ENCODE assay signal across 12 cellular contexts in genomic region chr10:53025172-53025651, GRCh38.
A peak's percentile ranks its signal among the peaks of the same experiment; 100 is the strongest.
DNase-seq lines count a peak whose midpoint lies in the region; ATAC-seq, FAIRE-seq and TF ChIP-seq lines count a peak whose summit lies in the region.
"Had no signal": no experiment of that assay in that cellular context is flagged by ENCODE, and none has a peak within 500 bp of the region (broad histone marks: within the 10 kb centered on the region; RNA-seq: fewer than 3 reads in every experiment).

No MANE protein-coding gene starts in this region.

- TF ChIP-seq CTCF in heart left ventricle (IDR thresholded peaks at IDR 0.05) (no peak), right atrium auricular region (IDR thresholded peaks at IDR 0.05) (no peak), astrocyte (IDR thresholded peaks at IDR 0.05; ENCODE audit: insufficient read depth, low read depth, low read length) (no peak), HepG2 (CRISPR knock-in tag; IDR thresholded peaks at IDR 0.05) (no peak), upper lobe of right lung (IDR thresholded peaks at IDR 0.05) (no peak)

- no peaks in the 10 kb centered on the region for H4K20me1 ChIP-seq in astrocyte (ENCODE audit: insufficient read depth, low read length)
- H4K20me1 ChIP-seq in HepG2 (ENCODE audit: insufficient read depth, low read length) = no peaks in the 10 kb centered on the region

- TF ChIP-seq EP300 in HepG2 (IDR thresholded peaks at IDR 0.05; ENCODE audit: low read depth in 2 of 2, low read length in 2 of 2) (peak in 1 of 2 experiments; percentile 46; a peak in 1 of 4 replicates), HepG2 (CRISPR knock-in tag; IDR thresholded peaks at IDR 0.05; ENCODE audit: borderline replicate concordance) (no peak)

- ATAC-seq in heart left ventricle = no peak
- ATAC-seq in HepG2 = peak; percentile 71
- no peak for ATAC-seq in upper lobe of right lung
- ATAC-seq in GM18861 (IDR thresholded peaks at IDR 0.05; ENCODE audit: unreplicated experiment) = no peak
- ATAC-seq in GM18520 (IDR thresholded peaks at IDR 0.05; ENCODE audit: unreplicated experiment) = no peak
- ATAC-seq: A549 had no signal

- H3K4me1 ChIP-seq in heart left ventricle (no peaks in the 10 kb centered on the region), right atrium auricular region (no peaks in the 10 kb centered on the region), astrocyte (ENCODE audit: insufficient read depth, low read length) (peaks cover 3% of the 10 kb centered on the region), HepG2 (ENCODE audit: insufficient read depth, low read length) (peaks cover 26% of the 10 kb centered on the region), upper lobe of right lung (no peaks in the 10 kb centered on the region)
- H3K4me1 ChIP-seq: A549, ascending aorta, sigmoid colon had no signal

- H3K27me3 Mint-ChIP-seq in astrocyte (ENCODE audit: low read depth, unreplicated experiment) = no peaks in the 10 kb centered on the region

- TF ChIP-seq POLR2A in heart left ventricle (IDR thresholded peaks at IDR 0.05) (no peak), HepG2 (IDR thresholded peaks at IDR 0.05; ENCODE audit: insufficient read depth in 1 of 2, low read depth in 2 of 2, low read length in 2 of 2) (no peak)

- H3K4me3 ChIP-seq in heart left ventricle (peak overlapping the region in 7 of 12 donors; percentile 5 to 43 (median 21)), right atrium auricular region (no peak overlapping the region), astrocyte (ENCODE audit: insufficient read depth, low read depth, low read length) (no peak overlapping the region), HepG2 (replicated peaks in 1 of 3; ENCODE audit: insufficient read depth in 1 of 3, low read depth in 2 of 3, low read length in 3 of 3) (peak overlapping the region; percentile 40 to 55 (median 42); a peak in 4 of 6 replicates), upper lobe of right lung (peak overlapping the region; percentile 23)
- H3K4me3 ChIP-seq: A549 had no signal

- H3K4me1 Mint-ChIP-seq in astrocyte (ENCODE audit: low read depth, unreplicated experiment) = peaks cover 21% of the 10 kb centered on the region

- H3K4me2 ChIP-seq in astrocyte (ENCODE audit: low read length) = peak overlapping the region; percentile 68
- H3K4me2 ChIP-seq in HepG2 (ENCODE audit: low read depth, low read length) = peak overlapping the region; percentile 74
- H3K4me2 ChIP-seq: A549 had no signal

- 21 to 29% (median 24%) methylated on average over 9 of the region's 9 CpGs for WGBS in heart left ventricle, 4 donors
- WGBS in HepG2 (ENCODE audit: low lambda C conversion rate) = 19% methylated on average over 9 of the region's 9 CpGs

- DNase-seq in heart left ventricle (no peak), right atrium auricular region (ENCODE audit: low spot score) (no peak), astrocyte (ENCODE audit: low read depth) (no peak), HepG2 (ENCODE audit: low spot score) (peak; percentile 12), upper lobe of right lung (no peak), RCC 7860 (ENCODE audit: low spot score) (no peak)
- DNase-seq: activated CD4-positive, alpha-beta T cell treated with anti-CD3 and anti-CD28 coated beads, Interleukin-2, amount 50 U/mL, for 4 hours; sigmoid colon had no signal

- H3K79me2 ChIP-seq in astrocyte (ENCODE audit: insufficient read depth, low read length) = no peaks in the 10 kb centered on the region
- H3K79me2 ChIP-seq in HepG2 (ENCODE audit: insufficient read depth, low read length) = no peaks in the 10 kb centered on the region

- H3K27ac Mint-ChIP-seq in astrocyte (ENCODE audit: unreplicated experiment) = no peak overlapping the region

- no peak overlapping the region for H3K4me3 Mint-ChIP-seq in astrocyte (ENCODE audit: unreplicated experiment)

- POLR2A ChIA-PET in HepG2 (lab: Yijun Ruan, JAX) = no interaction called here

- H3K27me3 ChIP-seq in heart left ventricle (no peaks in the 10 kb centered on the region), right atrium auricular region (no peaks in the 10 kb centered on the region), astrocyte (ENCODE audit: insufficient read depth, low read length) (no peaks in the 10 kb centered on the region), HepG2 (ENCODE audit: control insufficient read depth in 1 of 2, insufficient read depth in 2 of 2, low read length in 2 of 2) (no peaks in the 10 kb centered on the region), upper lobe of right lung (no peaks in the 10 kb centered on the region)
- H3K27me3 ChIP-seq: ascending aorta, sigmoid colon had no signal

- H2AFZ ChIP-seq in astrocyte (ENCODE audit: low read depth, low read length) (peak overlapping the region; percentile 18), HepG2 (ENCODE audit: low read length) (peak overlapping the region; percentile 95)

- H3K36me3 Mint-ChIP-seq in astrocyte (ENCODE audit: low read depth, unreplicated experiment) = no peaks in the 10 kb centered on the region

- H3K36me3 ChIP-seq in heart left ventricle = no peaks in the 10 kb centered on the region
- no peaks in the 10 kb centered on the region for H3K36me3 ChIP-seq in right atrium auricular region
- no peaks in the 10 kb centered on the region for H3K36me3 ChIP-seq in astrocyte (ENCODE audit: insufficient read depth, low read length)
- no peaks in the 10 kb centered on the region for H3K36me3 ChIP-seq in HepG2 (replicated peaks in 1 of 2; ENCODE audit: control insufficient read depth in 1 of 2, insufficient read depth in 2 of 2, low read length in 2 of 2)
- no peaks in the 10 kb centered on the region for H3K36me3 ChIP-seq in upper lobe of right lung
- H3K36me3 ChIP-seq: ascending aorta, sigmoid colon had no signal

- intact Hi-C loops in heart left ventricle (cut with DNase I) (no loop called here), HepG2 (cut with micrococcal nuclease; ENCODE audit: unreplicated experiment) (loop anchor here (5.0 kb wide), 1 partner anchor 73 kb away; no protein-coding TSS in a partner anchor), upper lobe of right lung (cut with DNase I) (no loop called here)

- no peak overlapping the region for H3K27ac ChIP-seq in heart left ventricle
- no peak overlapping the region for H3K27ac ChIP-seq in right atrium auricular region
- H3K27ac ChIP-seq in astrocyte (ENCODE audit: low read depth, low read length) = no peak overlapping the region
- peak overlapping the region; percentile 42 for H3K27ac ChIP-seq in HepG2 (ENCODE audit: extremely low read length, insufficient read depth, low read length)
- H3K27ac ChIP-seq in upper lobe of right lung = no peak overlapping the region
- H3K27ac ChIP-seq: A549, ascending aorta, sigmoid colon had no signal

- CTCF ChIA-PET in HepG2 (lab: Yijun Ruan, JAX; ENCODE audit: low intra/inter-chr PET ratio, low total read pairs) = no interaction called here

- FAIRE-seq in astrocyte (lab: Jason Lieb, UNC) (no peak), HepG2 (lab: Jason Lieb, UNC) (peak; percentile 51), RCC 7860 (lab: Jason Lieb, UNC) (no peak)
- FAIRE-seq: A549 had no signal

- TF ChIP-seq RAD21 in HepG2 (CRISPR knock-in tag; IDR thresholded peaks at IDR 0.05) = no peak

- in situ Hi-C loops in HepG2 (cut with HindIII; ENCODE audit: extremely low pct_ligation_motif_present, low pct_unique_long_range_greater_than_20kb) = no loop called here

- H3K9ac ChIP-seq in astrocyte (ENCODE audit: low read length) (no peak overlapping the region), HepG2 (ENCODE audit: insufficient read depth, low read depth, low read length) (peak overlapping the region; percentile 55)

- BruUV-seq in HepG2 (replicated peaks; lab: Mats Ljungman, UMichigan) = no TSS peak

- H3K9me3 ChIP-seq in heart left ventricle (no peaks in the 10 kb centered on the region), right atrium auricular region (no peaks in the 10 kb centered on the region), astrocyte (ENCODE audit: insufficient read depth, low read depth, low read length) (no peaks in the 10 kb centered on the region), HepG2 (ENCODE audit: low read length) (no peaks in the 10 kb centered on the region), upper lobe of right lung (no peaks in the 10 kb centered on the region)
- H3K9me3 ChIP-seq: A549, ascending aorta, sigmoid colon had no signal

- H3K9me3 Mint-ChIP-seq in astrocyte (ENCODE audit: unreplicated experiment) = no peaks in the 10 kb centered on the region

TF ChIP-seq in HepG2, 621 proteins besides CTCF, POLR2A, EP300 and RAD21 (continues in another document):
- TF ChIP-seq ZNF503 (CRISPR knock-in tag; IDR thresholded peaks at IDR 0.05) = no peak

Comparison
In these comparisons a context has a peak if more than half of its experiments do, and no peak if none do; other contexts are left out.
1. H3K4me3 ChIP-seq: peak in heart left ventricle (7 of 12), HepG2 (3 of 3) and upper lobe of right lung (single experiment); none in right atrium auricular region (0 of 2) and astrocyte (single experiment).